Comparison of ENCODE assay signal across 9 cellular contexts in genomic region chr5:97009212-97009898, GRCh38.
DNase-seq lines count a peak whose midpoint lies in the region; ATAC-seq and TF ChIP-seq lines count a peak whose summit lies in the region.
"Had no signal": no experiment of that assay in that cellular context is flagged by ENCODE, and none has a peak within 500 bp of the region (broad histone marks: within the 10 kb centered on the region; RNA-seq: fewer than 3 reads in every experiment).

No MANE protein-coding gene starts in this region.

- no peaks in the 10 kb centered on the region for H3K9me3 ChIP-seq in uterus

- H3K4me1 Mint-ChIP-seq in activated T-cell treated with anti-CD3 and anti-CD28 coated beads, Interleukin-2, amount 50 U/mL, for 24 hours (ENCODE audit: low read depth) = peaks cover 18% of the 10 kb centered on the region
- peaks cover 15% of the 10 kb centered on the region for H3K4me1 Mint-ChIP-seq in activated CD8-positive, alpha-beta T cell treated with anti-CD3 and anti-CD28 coated beads, Interleukin-2, amount 10 ng/mL, durations not matched to agents 7 days and 5 days (ENCODE audit: low read depth)

- peak overlapping the region; percentile 66 for H3K27ac Mint-ChIP-seq in activated T-cell treated with anti-CD3 and anti-CD28 coated beads, Interleukin-2, amount 50 U/mL, for 24 hours
- H3K27ac Mint-ChIP-seq in activated CD8-positive, alpha-beta T cell treated with anti-CD3 and anti-CD28 coated beads, Interleukin-2, amount 10 ng/mL, durations not matched to agents 7 days and 5 days = peak overlapping the region; percentile 53

- H3K27me3 ChIP-seq in uterus = no peaks in the 10 kb centered on the region

- no peak overlapping the region for H3K27ac ChIP-seq in uterus
- H3K27ac ChIP-seq: C4-2B had no signal

- intact Hi-C loops in uterus (cut with DNase I; ENCODE audit: low total_unique reads) = no loop called here

- no peaks in the 10 kb centered on the region for H3K9me3 Mint-ChIP-seq in activated T-cell treated with anti-CD3 and anti-CD28 coated beads, Interleukin-2, amount 50 U/mL, for 24 hours
- H3K9me3 Mint-ChIP-seq in activated CD8-positive, alpha-beta T cell treated with anti-CD3 and anti-CD28 coated beads, Interleukin-2, amount 10 ng/mL, durations not matched to agents 7 days and 5 days (ENCODE audit: insufficient read depth) = no peaks in the 10 kb centered on the region

- TF ChIP-seq POLR2A in uterus (IDR thresholded peaks at IDR 0.05) = no peak

- POLR2A ChIA-PET in activated CD8-positive, alpha-beta T cell treated with anti-CD3 and anti-CD28 coated beads, Interleukin-2, amount 10 ng/mL, durations not matched to agents 7 days and 5 days (lab: Charles Lee) = no interaction called here

- H3K27me3 Mint-ChIP-seq in activated T-cell treated with anti-CD3 and anti-CD28 coated beads, Interleukin-2, amount 50 U/mL, for 24 hours = no peaks in the 10 kb centered on the region
- H3K27me3 Mint-ChIP-seq in activated CD8-positive, alpha-beta T cell treated with anti-CD3 and anti-CD28 coated beads, Interleukin-2, amount 10 ng/mL, durations not matched to agents 7 days and 5 days (ENCODE audit: low read depth) = no peaks in the 10 kb centered on the region

- CTCF ChIA-PET in activated CD8-positive, alpha-beta T cell treated with anti-CD3 and anti-CD28 coated beads, Interleukin-2, amount 10 ng/mL, durations not matched to agents 7 days and 5 days (lab: Charles Lee) = interaction anchor here (1.1 to 2.2 kb wide), 4 partner anchors 11 to 152 kb away, joined by 3 to 9 read pairs (median 5); partner anchors contain the start of gene LIX1

- no peak overlapping the region for H3K4me3 Mint-ChIP-seq in activated T-cell treated with anti-CD3 and anti-CD28 coated beads, Interleukin-2, amount 50 U/mL, for 24 hours
- no peak overlapping the region for H3K4me3 Mint-ChIP-seq in activated CD8-positive, alpha-beta T cell treated with anti-CD3 and anti-CD28 coated beads, Interleukin-2, amount 10 ng/mL, durations not matched to agents 7 days and 5 days

- no peaks in the 10 kb centered on the region for H3K36me3 ChIP-seq in uterus

- ATAC-seq in HG03175 (IDR thresholded peaks at IDR 0.05; ENCODE audit: unreplicated experiment) (peak; percentile 80), HG03469 (IDR thresholded peaks at IDR 0.05; ENCODE audit: unreplicated experiment) (no peak)
- no peak for ATAC-seq in activated CD8-positive, alpha-beta T cell treated with anti-CD3 and anti-CD28 coated beads, Interleukin-2, amount 10 ng/mL, durations not matched to agents 7 days and 5 days

- no peak for DNase-seq in activated T-cell treated with anti-CD3 and anti-CD28 coated beads, Interleukin-2, amount 50 U/mL, for 24 hours
- no peak for DNase-seq in activated T-cell treated with anti-CD3 and anti-CD28 coated beads, Interleukin-2, amount 50 U/mL, for 48 hours
- no peak for DNase-seq in activated CD8-positive, alpha-beta T cell treated with anti-CD3 and anti-CD28 coated beads, Interleukin-2, amount 10 ng/mL, durations not matched to agents 7 days and 5 days
- DNase-seq in pulmonary artery endothelial cell (ENCODE audit: low read depth, low spot score) = peak; percentile 5
- no peak for DNase-seq in uterus
- no peak for DNase-seq in NCI-H128 (lab: John Stamatoyannopoulos, UW; ENCODE audit: unreplicated experiment)

- H3K36me3 Mint-ChIP-seq in activated T-cell treated with anti-CD3 and anti-CD28 coated beads, Interleukin-2, amount 50 U/mL, for 24 hours (ENCODE audit: low read depth) = peaks cover 52% of the 10 kb centered on the region
- H3K36me3 Mint-ChIP-seq in activated CD8-positive, alpha-beta T cell treated with anti-CD3 and anti-CD28 coated beads, Interleukin-2, amount 10 ng/mL, durations not matched to agents 7 days and 5 days (ENCODE audit: low read depth) = peaks cover 58% of the 10 kb centered on the region

- H3K4me1 ChIP-seq in uterus = no peaks in the 10 kb centered on the region

- no peak overlapping the region for H3K4me3 ChIP-seq in uterus

- no peak for TF ChIP-seq CTCF in uterus (IDR thresholded peaks at IDR 0.05)
